In the genomic region with DNA sequence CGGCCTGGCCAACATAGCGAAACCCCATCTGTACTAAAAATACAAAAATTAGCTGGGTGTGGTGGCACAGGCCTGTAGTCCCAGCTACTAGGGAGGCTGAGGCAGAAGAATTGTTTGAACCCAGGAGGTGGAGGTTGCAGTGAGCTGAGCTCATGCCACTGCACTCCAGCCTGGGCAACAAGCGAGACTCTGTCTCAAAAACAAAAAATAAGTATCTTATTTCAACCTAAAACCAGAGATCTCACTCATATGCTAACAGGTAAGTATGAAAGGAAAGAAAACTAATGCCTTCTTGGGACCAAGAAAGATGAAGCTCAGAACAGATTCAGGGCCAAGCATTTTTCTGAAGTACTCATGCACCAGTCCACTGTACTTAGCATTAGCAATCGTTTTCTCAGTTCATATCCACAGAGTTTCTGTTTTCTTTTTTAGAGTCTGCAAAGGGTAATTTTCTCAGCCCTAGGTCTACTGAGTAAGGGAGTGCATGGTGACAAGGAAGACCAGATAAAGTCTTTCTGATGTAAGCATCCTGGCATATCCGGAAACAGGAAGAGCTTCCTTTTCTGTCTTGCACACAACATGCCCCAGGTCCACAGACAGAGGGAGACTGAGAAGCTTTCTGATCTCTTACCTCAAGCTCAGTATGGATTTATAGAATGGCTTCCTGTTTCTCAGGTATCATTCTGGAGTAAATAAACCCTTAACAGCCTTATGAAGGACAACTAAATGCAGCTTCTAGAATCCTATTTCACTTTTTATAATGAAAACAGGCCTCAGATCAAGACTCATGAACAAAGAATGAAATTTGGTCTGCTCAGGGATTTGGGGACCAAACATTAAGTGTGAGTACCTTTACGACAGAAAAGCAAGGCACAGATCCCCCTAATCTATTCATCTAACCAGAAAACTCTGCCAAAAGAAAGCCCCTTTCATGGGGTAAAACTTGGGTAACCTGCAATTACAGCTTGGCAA, we compare ENCODE assay signal across 1 cellular context.
A peak's percentile ranks its signal among the peaks of the same experiment; 100 is the strongest.
TF ChIP-seq lines count a peak whose summit lies in the region.

No MANE protein-coding gene starts in this region.

TF ChIP-seq in K562, 482 proteins besides CTCF, POLR2A, EP300 and RAD21 (continued from another document):
- TF ChIP-seq ZBTB11 (CRISPR knock-in tag; IDR thresholded peaks at IDR 0.05) (0 out of 6 replicates have a peak, but pooled peaks of 1 of the 3 experiments have one; percentile 8), CLOCK (CRISPR knock-in tag; IDR thresholded peaks at IDR 0.05; ENCODE audit: borderline replicate concordance) (no peak), GTF2E2 (tag; IDR thresholded peaks at IDR 0.05) (0 out of 2 replicates have a peak, but pooled peaks have one; percentile 44), NEUROD1 (IDR thresholded peaks at IDR 0.05; ENCODE audit: borderline replicate concordance, low read depth, low read length, partially characterized antibody) (no peak), NRF1 (conservative IDR thresholded peaks at IDR 0.05 in 1 of 2, IDR thresholded peaks at IDR 0.05 in 1 of 2) (peak; percentile 18 to 19; a peak in 1 of 4 replicates), HMGN3 (IDR thresholded peaks at IDR 0.05; ENCODE audit: borderline replicate concordance, extremely low read depth, insufficient read length, low read depth, low read length) (no peak), FOXK2 (conservative IDR thresholded peaks at IDR 0.05 in 1 of 2, IDR thresholded peaks at IDR 0.05 in 1 of 2; ENCODE audit: low read depth in 2 of 2) (peak; percentile 82 to 83), POLR2AphosphoS5 (IDR thresholded peaks at IDR 0.05; ENCODE audit: control insufficient read depth, insufficient read depth, low read depth, low read length) (0 out of 2 replicates have a peak, but pooled peaks have one; percentile 20), DPF2 (IDR thresholded peaks at IDR 0.05) (peak; percentile 65; the same call in 1 of the 2 replicates), TAF15 (IDR thresholded peaks at IDR 0.05; ENCODE audit: low read depth, low read length) (no peak), NONO (IDR thresholded peaks at IDR 0.05; ENCODE audit: low read depth in 2 of 2, low read length in 1 of 2) (no peak), ATF4 (CRISPR knock-in tag; IDR thresholded peaks at IDR 0.05) (peak; percentile 83), NR4A1 (CRISPR knock-in tag; IDR thresholded peaks at IDR 0.05) (no peak), NR4A1 (tag; IDR thresholded peaks at IDR 0.05) (peak; percentile 74; the same call in 1 of the 2 replicates), HMG20A (CRISPR knock-in tag; conservative IDR thresholded peaks at IDR 0.05) (no peak), NR1H2 (CRISPR knock-in tag; IDR thresholded peaks at IDR 0.05) (no peak), L3MBTL2 (IDR thresholded peaks at IDR 0.05) (peak; percentile 67), SAFB2 (IDR thresholded peaks at IDR 0.05; ENCODE audit: borderline replicate concordance, low read depth, low read length, severe bottlenecking) (no peak), ZNF12 (CRISPR knock-in tag; IDR thresholded peaks at IDR 0.05) (no peak), PCBP2 (IDR thresholded peaks at IDR 0.05; ENCODE audit: low read depth, low read length, poor library complexity, severe bottlenecking) (no peak), RBM15 (IDR thresholded peaks at IDR 0.05; ENCODE audit: insufficient read depth, low read length) (no peak), CAMTA2 (CRISPR knock-in tag; conservative IDR thresholded peaks at IDR 0.05) (no peak), ETV6 (IDR thresholded peaks at IDR 0.05; ENCODE audit: borderline replicate concordance in 1 of 2, low read depth in 2 of 2, low read length in 1 of 2) (peak; percentile 88 to 92), ETV6 (CRISPR knock-in tag; IDR thresholded peaks at IDR 0.05; ENCODE audit: borderline replicate concordance) (no peak), ZKSCAN3 (CRISPR knock-in tag; IDR thresholded peaks at IDR 0.05) (no peak), NR2C2 (CRISPR knock-in tag; IDR thresholded peaks at IDR 0.05) (no peak), NR2C2 (tag; IDR thresholded peaks at IDR 0.05) (peak; percentile 65; the same call in 1 of the 2 replicates), ZZZ3 (IDR thresholded peaks at IDR 0.05) (no peak), CEBPB (tag; IDR thresholded peaks at IDR 0.05) (peak; percentile 33), RNF2 (IDR thresholded peaks at IDR 0.05) (0 out of 2 replicates have a peak, but pooled peaks have one; percentile 19), EHMT2 (IDR thresholded peaks at IDR 0.05) (peak; percentile 72; the same call in 1 of the 2 replicates), ZNF197 (CRISPR knock-in tag; IDR thresholded peaks at IDR 0.05; ENCODE audit: low read depth) (peak; percentile 76; the same call in 1 of the 2 replicates), NR2C1 (IDR thresholded peaks at IDR 0.05) (no peak), NR2C1 (tag; IDR thresholded peaks at IDR 0.05) (peak; percentile 63), POLR2G (IDR thresholded peaks at IDR 0.05; ENCODE audit: low read depth, low read length) (0 out of 2 replicates have a peak, but pooled peaks have one; percentile 36), SETDB1 (IDR thresholded peaks at IDR 0.05; ENCODE audit: low read length) (no peak), CEBPG (CRISPR knock-in tag; IDR thresholded peaks at IDR 0.05) (peak; percentile 81), CEBPG (tag; conservative IDR thresholded peaks at IDR 0.05 in 1 of 2, IDR thresholded peaks at IDR 0.05 in 1 of 2) (peak; percentile 32 to 79; a peak in 3 of 4 replicates), NBN (IDR thresholded peaks at IDR 0.05; ENCODE audit: low read depth) (0 out of 2 replicates have a peak, but pooled peaks have one; percentile 61), NFRKB (IDR thresholded peaks at IDR 0.05; ENCODE audit: low read depth) (peak; percentile 60; the same call in 1 of the 2 replicates), MECOM (CRISPR knock-in tag; IDR thresholded peaks at IDR 0.05) (peak; percentile 66; the same call in 1 of the 2 replicates), EP400 (IDR thresholded peaks at IDR 0.05) (peak; percentile 82), SRF (CRISPR knock-in tag; IDR thresholded peaks at IDR 0.05) (peak in 1 of 2 experiments; percentile 91; a peak in 2 of 4 replicates), SP2 (IDR thresholded peaks at IDR 0.05; ENCODE audit: extremely low read depth, low read depth, low read length, poor library complexity, severe bottlenecking) (no peak), LEF1 (IDR thresholded peaks at IDR 0.05) (peak; percentile 20; the same call in 1 of the 2 replicates), BMI1 (IDR thresholded peaks at IDR 0.05; ENCODE audit: low read length) (no peak), CBX8 (IDR thresholded peaks at IDR 0.05; ENCODE audit: borderline replicate concordance, extremely low read depth, low read depth, low read length, poor library complexity, severe bottlenecking) (no peak), KDM4B (IDR thresholded peaks at IDR 0.05; ENCODE audit: borderline replicate concordance in 2 of 2, low read depth in 1 of 2) (no peak), ZNF311 (CRISPR knock-in tag; IDR thresholded peaks at IDR 0.05) (peak; percentile 71; the same call in 1 of the 2 replicates), PHF20 (IDR thresholded peaks at IDR 0.05; ENCODE audit: partially characterized antibody) (peak; percentile 36)
- TF ChIP-seq, protein P1, sequence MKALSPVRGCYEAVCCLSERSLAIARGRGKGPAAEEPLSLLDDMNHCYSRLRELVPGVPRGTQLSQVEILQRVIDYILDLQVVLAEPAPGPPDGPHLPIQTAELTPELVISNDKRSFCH (CRISPR knock-in tag; IDR thresholded peaks at IDR 0.05), result no peak
- TF ChIP-seq, protein P1 (tag; IDR thresholded peaks at IDR 0.05), result no peak
- TF ChIP-seq, protein P2, sequence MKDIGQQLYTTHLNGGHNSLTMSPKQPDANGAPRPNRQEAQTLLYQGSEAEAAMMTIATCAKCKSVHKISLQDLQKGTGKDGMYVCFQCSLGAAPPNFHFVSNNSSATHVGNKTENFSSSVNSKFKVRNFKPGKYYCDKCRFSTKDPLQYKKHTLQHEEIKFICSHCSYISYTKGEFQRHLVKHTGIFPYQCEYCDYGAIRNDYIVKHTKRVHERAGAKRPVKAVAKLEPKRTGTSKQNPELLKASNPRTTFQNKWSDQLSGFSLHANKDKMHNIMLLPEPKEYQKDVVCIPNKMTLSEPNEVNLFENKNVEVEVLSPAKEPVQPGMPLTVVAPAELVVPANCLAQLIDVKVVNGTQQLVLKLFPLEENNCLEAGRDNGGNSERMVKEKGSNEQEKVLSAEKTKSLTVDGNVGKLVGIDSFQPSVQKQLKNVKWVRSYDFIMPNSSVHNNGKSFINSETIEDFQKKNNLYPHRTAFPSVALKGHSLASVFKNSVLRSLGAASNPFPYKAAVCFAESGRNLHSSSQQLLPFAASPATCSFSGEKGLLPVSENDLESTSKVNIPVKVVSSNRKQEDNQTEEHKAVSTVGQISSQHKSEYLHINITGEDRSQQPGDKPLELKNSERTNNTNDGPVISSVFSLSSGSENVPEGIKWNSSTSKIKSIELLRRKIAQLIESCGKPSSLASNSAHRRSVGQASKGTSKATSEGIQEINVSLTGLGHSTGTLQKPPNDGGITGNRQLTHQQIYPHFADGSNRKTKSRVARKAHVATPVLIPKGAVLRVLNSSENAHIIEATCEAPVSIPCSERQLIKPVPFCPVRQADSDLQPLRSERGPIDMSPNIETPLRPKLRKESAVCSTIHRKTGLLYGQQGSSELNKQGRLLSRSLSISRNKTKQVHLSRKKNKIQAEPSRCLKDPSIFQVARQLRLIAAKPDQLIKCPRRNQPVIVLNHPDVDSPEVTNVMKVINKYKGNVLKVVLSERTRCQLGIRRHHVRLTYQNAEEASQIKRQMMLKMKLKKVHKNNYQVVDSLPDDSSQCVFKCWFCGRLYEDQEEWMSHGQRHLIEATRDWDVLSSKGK (CRISPR knock-in tag; IDR thresholded peaks at IDR 0.05), result no peak
- TF ChIP-seq, protein P3, sequence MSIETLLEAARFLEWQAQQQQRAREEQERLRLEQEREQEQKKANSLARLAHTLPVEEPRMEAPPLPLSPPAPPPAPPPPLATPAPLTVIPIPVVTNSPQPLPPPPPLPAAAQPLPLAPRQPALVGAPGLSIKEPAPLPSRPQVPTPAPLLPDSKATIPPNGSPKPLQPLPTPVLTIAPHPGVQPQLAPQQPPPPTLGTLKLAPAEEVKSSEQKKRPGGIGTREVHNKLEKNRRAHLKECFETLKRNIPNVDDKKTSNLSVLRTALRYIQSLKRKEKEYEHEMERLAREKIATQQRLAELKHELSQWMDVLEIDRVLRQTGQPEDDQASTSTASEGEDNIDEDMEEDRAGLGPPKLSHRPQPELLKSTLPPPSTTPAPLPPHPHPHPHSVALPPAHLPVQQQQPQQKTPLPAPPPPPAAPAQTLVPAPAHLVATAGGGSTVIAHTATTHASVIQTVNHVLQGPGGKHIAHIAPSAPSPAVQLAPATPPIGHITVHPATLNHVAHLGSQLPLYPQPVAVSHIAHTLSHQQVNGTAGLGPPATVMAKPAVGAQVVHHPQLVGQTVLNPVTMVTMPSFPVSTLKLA (conservative IDR thresholded peaks at IDR 0.05), result peak in 1 of 2 experiments; percentile 44; a peak in 1 of 4 replicates
